8 cellular contexts compared by ENCODE assay signal in genomic region chr12:22046968-22047390, GRCh38. TPM values are rescaled to one million over a fixed set of nuclear protein-coding genes. Genes with fewer than 3 reads are reported as not detected.
A peak's percentile ranks its signal among the peaks of the same experiment; 100 is the strongest.
DNase-seq lines count a peak whose midpoint lies in the region; ATAC-seq and TF ChIP-seq lines count a peak whose summit lies in the region.

No MANE protein-coding gene starts in this region.

- H3K4me3 ChIP-seq in BE2C (ENCODE audit: low read depth, low read length) (peak overlapping the region; percentile 90), brain microvascular endothelial cell (ENCODE audit: low read depth, low read length) (peak overlapping the region; percentile 89), mononuclear cell (ENCODE audit: low read length) (peak overlapping the region; percentile 86)

- no peaks in the 10 kb centered on the region for H3K27me3 ChIP-seq in BE2C
- no peaks in the 10 kb centered on the region for H3K27me3 ChIP-seq in brain microvascular endothelial cell (replicated peaks)
- H3K27me3 ChIP-seq in mononuclear cell (ENCODE audit: insufficient read depth, low read length): no peaks in the 10 kb centered on the region

- no peaks in the 10 kb centered on the region for H3K36me3 ChIP-seq in BE2C
- H3K36me3 ChIP-seq in brain microvascular endothelial cell (replicated peaks): no peaks in the 10 kb centered on the region

- ATAC-seq in HG03354 (IDR thresholded peaks at IDR 0.05; ENCODE audit: poor library complexity, severe bottlenecking, unreplicated experiment): peak; percentile 43
- ATAC-seq in GM21786 (IDR thresholded peaks at IDR 0.05; ENCODE audit: unreplicated experiment): no peak
- no peak for ATAC-seq in GM18502 (IDR thresholded peaks at IDR 0.05; ENCODE audit: poor library complexity, unreplicated experiment)

- TF ChIP-seq CTCF in BE2C (IDR thresholded peaks at IDR 0.05; ENCODE audit: low read depth, low read length): no peak
- no peak for TF ChIP-seq CTCF in brain microvascular endothelial cell (IDR thresholded peaks at IDR 0.05; ENCODE audit: low read depth, low read length, missing control alignments)

- in situ Hi-C loops in brain microvascular endothelial cell (cut with HindIII; ENCODE audit: low pct_ligation_motif_present, low sequenced_read_pairs): no loop called here

- DNase-seq in BE2C: no peak
- no peak for DNase-seq in brain microvascular endothelial cell
- DNase-seq in foreskin melanocyte: no peak
- DNase-seq in hepatic stellate cell (ENCODE audit: low spot score): no peak

- H3K9me3 ChIP-seq in BE2C (no peaks in the 10 kb centered on the region), mononuclear cell (ENCODE audit: low read depth, low read length) (no peaks in the 10 kb centered on the region)

- H3K4me1 ChIP-seq in BE2C (no peaks in the 10 kb centered on the region), mononuclear cell (ENCODE audit: insufficient read depth, low read length) (peaks cover 10% of the 10 kb centered on the region)

- peak overlapping the region; percentile 62 for H3K27ac ChIP-seq in brain microvascular endothelial cell

RNA-seq across cellular contexts. Expression of gene CMAS, which starts 1.0 kb away (rescaled TPM):
- 19.0 TPM for polyA plus RNA-seq in BE2C (2012; ENCODE audit: insufficient read depth, insufficient read length, low read depth)
- 5.8 TPM for total RNA-seq in mononuclear cell
